1 cellular context compared by ENCODE assay signal in the genomic region with DNA sequence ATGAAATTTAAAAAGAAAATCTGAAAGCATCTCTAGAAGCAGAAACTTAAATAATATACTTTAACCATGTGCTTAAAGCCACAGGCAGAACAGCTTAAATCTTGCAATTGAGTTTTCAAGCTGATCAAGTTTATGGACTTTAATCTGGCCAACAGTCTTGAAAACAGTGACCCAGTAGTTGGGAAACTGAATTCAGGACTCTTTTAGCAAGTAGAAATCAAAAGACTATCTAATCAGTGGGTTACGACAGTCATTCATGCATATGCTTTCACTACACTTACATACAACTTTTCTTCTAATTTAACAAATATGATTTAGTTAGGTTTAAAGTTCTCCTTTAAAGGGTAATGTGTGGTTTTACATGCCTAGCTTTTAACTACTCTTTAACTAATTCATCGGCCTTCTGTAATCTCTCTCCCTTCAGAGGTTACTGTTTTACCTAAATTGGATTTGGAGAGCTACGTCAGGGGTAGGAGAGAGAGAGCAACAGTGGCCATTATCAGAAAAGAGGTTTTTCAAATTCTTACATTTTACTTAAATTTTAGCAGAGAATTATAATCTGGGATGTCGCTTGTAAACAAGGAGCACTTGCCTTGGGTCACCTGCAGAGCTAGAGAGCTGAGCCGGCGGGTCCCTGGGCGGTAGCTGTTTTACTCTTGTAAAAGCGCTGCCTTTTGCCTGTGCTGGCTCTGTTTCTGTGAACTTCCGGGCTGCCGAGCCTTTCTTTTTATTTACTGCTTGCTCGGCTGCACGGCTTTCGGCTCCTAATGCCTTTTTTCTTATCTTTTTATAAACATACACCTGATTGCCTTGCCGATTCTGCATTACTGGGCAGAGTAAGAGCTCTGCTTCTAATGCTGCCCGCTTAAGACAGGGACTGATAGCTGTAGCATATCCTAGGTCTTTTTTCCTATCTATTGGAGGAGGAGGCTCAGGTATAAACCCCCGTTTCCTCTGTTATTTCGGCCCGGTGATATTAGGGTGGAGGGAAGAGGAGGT.
TF ChIP-seq lines count a peak whose summit lies in the region.

No MANE protein-coding gene starts in this region.

TF ChIP-seq in HepG2, 621 proteins besides CTCF, POLR2A, EP300 and RAD21 (continued from another document and continues in another):
- TF ChIP-seq, protein P1, sequence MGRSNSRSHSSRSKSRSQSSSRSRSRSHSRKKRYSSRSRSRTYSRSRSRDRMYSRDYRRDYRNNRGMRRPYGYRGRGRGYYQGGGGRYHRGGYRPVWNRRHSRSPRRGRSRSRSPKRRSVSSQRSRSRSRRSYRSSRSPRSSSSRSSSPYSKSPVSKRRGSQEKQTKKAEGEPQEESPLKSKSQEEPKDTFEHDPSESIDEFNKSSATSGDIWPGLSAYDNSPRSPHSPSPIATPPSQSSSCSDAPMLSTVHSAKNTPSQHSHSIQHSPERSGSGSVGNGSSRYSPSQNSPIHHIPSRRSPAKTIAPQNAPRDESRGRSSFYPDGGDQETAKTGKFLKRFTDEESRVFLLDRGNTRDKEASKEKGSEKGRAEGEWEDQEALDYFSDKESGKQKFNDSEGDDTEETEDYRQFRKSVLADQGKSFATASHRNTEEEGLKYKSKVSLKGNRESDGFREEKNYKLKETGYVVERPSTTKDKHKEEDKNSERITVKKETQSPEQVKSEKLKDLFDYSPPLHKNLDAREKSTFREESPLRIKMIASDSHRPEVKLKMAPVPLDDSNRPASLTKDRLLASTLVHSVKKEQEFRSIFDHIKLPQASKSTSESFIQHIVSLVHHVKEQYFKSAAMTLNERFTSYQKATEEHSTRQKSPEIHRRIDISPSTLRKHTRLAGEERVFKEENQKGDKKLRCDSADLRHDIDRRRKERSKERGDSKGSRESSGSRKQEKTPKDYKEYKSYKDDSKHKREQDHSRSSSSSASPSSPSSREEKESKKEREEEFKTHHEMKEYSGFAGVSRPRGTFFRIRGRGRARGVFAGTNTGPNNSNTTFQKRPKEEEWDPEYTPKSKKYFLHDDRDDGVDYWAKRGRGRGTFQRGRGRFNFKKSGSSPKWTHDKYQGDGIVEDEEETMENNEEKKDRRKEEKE (IDR thresholded peaks at IDR 0.05) = no peak
- TF ChIP-seq IRF2 (CRISPR knock-in tag; IDR thresholded peaks at IDR 0.05) (0 out of 2 replicates have a peak, but pooled peaks have one; percentile 6), CENPX (CRISPR knock-in tag; IDR thresholded peaks at IDR 0.05) (no peak), ZNF703 (CRISPR knock-in tag; IDR thresholded peaks at IDR 0.05; ENCODE audit: borderline replicate concordance) (no peak), ZNF326 (CRISPR knock-in tag; IDR thresholded peaks at IDR 0.05; ENCODE audit: borderline replicate concordance) (no peak), SMARCC2 (IDR thresholded peaks at IDR 0.05) (no peak), ZNF776 (CRISPR knock-in tag; IDR thresholded peaks at IDR 0.05) (no peak), MEIS2 (CRISPR knock-in tag; IDR thresholded peaks at IDR 0.05) (no peak), PCBP2 (optimal IDR thresholded peaks at IDR 0.05; ENCODE audit: low read depth, low read length, poor library complexity, severe bottlenecking) (no peak), RFX3 (CRISPR knock-in tag; IDR thresholded peaks at IDR 0.05) (no peak), ZBTB42 (CRISPR knock-in tag; IDR thresholded peaks at IDR 0.05) (no peak), ZNF350 (CRISPR knock-in tag; IDR thresholded peaks at IDR 0.05; ENCODE audit: borderline replicate concordance, low read depth) (no peak), ZNF431 (CRISPR knock-in tag; IDR thresholded peaks at IDR 0.05; ENCODE audit: borderline replicate concordance, low read depth) (no peak), ZEB1 (IDR thresholded peaks at IDR 0.05; ENCODE audit: insufficient replicate concordance, low read depth) (no peak), ZNF615 (CRISPR knock-in tag; IDR thresholded peaks at IDR 0.05; ENCODE audit: borderline replicate concordance) (0 out of 2 replicates have a peak, but pooled peaks have one; percentile 1), KLF11 (CRISPR knock-in tag; IDR thresholded peaks at IDR 0.05) (no peak), KDM6A (CRISPR knock-in tag; IDR thresholded peaks at IDR 0.05; ENCODE audit: low read depth) (no peak), CHCHD3 (CRISPR knock-in tag; IDR thresholded peaks at IDR 0.05) (no peak), MBNL3 (CRISPR knock-in tag; conservative IDR thresholded peaks at IDR 0.05) (no peak), NFE2L2 (IDR thresholded peaks at IDR 0.05; ENCODE audit: low read length) (no peak), JARID2 (CRISPR knock-in tag; IDR thresholded peaks at IDR 0.05; ENCODE audit: insufficient replicate concordance) (no peak)
- TF ChIP-seq, protein P2, sequence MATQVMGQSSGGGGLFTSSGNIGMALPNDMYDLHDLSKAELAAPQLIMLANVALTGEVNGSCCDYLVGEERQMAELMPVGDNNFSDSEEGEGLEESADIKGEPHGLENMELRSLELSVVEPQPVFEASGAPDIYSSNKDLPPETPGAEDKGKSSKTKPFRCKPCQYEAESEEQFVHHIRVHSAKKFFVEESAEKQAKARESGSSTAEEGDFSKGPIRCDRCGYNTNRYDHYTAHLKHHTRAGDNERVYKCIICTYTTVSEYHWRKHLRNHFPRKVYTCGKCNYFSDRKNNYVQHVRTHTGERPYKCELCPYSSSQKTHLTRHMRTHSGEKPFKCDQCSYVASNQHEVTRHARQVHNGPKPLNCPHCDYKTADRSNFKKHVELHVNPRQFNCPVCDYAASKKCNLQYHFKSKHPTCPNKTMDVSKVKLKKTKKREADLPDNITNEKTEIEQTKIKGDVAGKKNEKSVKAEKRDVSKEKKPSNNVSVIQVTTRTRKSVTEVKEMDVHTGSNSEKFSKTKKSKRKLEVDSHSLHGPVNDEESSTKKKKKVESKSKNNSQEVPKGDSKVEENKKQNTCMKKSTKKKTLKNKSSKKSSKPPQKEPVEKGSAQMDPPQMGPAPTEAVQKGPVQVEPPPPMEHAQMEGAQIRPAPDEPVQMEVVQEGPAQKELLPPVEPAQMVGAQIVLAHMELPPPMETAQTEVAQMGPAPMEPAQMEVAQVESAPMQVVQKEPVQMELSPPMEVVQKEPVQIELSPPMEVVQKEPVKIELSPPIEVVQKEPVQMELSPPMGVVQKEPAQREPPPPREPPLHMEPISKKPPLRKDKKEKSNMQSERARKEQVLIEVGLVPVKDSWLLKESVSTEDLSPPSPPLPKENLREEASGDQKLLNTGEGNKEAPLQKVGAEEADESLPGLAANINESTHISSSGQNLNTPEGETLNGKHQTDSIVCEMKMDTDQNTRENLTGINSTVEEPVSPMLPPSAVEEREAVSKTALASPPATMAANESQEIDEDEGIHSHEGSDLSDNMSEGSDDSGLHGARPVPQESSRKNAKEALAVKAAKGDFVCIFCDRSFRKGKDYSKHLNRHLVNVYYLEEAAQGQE (IDR thresholded peaks at IDR 0.05; ENCODE audit: borderline replicate concordance in 1 of 2, low read depth in 1 of 2, low read length in 2 of 2) = peak in 1 of 2 experiments; percentile 43; a peak in 1 of 4 replicates
- TF ChIP-seq, protein P3, sequence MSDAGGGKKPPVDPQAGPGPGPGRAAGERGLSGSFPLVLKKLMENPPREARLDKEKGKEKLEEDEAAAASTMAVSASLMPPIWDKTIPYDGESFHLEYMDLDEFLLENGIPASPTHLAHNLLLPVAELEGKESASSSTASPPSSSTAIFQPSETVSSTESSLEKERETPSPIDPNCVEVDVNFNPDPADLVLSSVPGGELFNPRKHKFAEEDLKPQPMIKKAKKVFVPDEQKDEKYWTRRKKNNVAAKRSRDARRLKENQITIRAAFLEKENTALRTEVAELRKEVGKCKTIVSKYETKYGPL (CRISPR knock-in tag; IDR thresholded peaks at IDR 0.05) = no peak
- TF ChIP-seq, protein P4, sequence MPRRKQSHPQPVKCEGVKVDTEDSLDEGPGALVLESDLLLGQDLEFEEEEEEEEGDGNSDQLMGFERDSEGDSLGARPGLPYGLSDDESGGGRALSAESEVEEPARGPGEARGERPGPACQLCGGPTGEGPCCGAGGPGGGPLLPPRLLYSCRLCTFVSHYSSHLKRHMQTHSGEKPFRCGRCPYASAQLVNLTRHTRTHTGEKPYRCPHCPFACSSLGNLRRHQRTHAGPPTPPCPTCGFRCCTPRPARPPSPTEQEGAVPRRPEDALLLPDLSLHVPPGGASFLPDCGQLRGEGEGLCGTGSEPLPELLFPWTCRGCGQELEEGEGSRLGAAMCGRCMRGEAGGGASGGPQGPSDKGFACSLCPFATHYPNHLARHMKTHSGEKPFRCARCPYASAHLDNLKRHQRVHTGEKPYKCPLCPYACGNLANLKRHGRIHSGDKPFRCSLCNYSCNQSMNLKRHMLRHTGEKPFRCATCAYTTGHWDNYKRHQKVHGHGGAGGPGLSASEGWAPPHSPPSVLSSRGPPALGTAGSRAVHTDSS (CRISPR knock-in tag; conservative IDR thresholded peaks at IDR 0.05) = no peak
- TF ChIP-seq, protein P5, sequence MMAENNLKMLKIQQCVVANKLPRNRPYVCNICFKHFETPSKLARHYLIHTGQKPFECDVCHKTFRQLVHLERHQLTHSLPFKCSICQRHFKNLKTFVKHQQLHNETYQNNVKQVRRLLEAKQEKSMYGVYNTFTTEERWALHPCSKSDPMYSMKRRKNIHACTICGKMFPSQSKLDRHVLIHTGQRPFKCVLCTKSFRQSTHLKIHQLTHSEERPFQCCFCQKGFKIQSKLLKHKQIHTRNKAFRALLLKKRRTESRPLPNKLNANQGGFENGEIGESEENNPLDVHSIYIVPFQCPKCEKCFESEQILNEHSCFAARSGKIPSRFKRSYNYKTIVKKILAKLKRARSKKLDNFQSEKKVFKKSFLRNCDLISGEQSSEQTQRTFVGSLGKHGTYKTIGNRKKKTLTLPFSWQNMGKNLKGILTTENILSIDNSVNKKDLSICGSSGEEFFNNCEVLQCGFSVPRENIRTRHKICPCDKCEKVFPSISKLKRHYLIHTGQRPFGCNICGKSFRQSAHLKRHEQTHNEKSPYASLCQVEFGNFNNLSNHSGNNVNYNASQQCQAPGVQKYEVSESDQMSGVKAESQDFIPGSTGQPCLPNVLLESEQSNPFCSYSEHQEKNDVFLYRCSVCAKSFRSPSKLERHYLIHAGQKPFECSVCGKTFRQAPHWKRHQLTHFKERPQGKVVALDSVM (CRISPR knock-in tag; IDR thresholded peaks at IDR 0.05) = no peak
- TF ChIP-seq, protein P6, sequence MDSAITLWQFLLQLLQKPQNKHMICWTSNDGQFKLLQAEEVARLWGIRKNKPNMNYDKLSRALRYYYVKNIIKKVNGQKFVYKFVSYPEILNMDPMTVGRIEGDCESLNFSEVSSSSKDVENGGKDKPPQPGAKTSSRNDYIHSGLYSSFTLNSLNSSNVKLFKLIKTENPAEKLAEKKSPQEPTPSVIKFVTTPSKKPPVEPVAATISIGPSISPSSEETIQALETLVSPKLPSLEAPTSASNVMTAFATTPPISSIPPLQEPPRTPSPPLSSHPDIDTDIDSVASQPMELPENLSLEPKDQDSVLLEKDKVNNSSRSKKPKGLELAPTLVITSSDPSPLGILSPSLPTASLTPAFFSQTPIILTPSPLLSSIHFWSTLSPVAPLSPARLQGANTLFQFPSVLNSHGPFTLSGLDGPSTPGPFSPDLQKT (CRISPR knock-in tag; IDR thresholded peaks at IDR 0.05; ENCODE audit: borderline replicate concordance) = no peak
- TF ChIP-seq, protein P7, sequence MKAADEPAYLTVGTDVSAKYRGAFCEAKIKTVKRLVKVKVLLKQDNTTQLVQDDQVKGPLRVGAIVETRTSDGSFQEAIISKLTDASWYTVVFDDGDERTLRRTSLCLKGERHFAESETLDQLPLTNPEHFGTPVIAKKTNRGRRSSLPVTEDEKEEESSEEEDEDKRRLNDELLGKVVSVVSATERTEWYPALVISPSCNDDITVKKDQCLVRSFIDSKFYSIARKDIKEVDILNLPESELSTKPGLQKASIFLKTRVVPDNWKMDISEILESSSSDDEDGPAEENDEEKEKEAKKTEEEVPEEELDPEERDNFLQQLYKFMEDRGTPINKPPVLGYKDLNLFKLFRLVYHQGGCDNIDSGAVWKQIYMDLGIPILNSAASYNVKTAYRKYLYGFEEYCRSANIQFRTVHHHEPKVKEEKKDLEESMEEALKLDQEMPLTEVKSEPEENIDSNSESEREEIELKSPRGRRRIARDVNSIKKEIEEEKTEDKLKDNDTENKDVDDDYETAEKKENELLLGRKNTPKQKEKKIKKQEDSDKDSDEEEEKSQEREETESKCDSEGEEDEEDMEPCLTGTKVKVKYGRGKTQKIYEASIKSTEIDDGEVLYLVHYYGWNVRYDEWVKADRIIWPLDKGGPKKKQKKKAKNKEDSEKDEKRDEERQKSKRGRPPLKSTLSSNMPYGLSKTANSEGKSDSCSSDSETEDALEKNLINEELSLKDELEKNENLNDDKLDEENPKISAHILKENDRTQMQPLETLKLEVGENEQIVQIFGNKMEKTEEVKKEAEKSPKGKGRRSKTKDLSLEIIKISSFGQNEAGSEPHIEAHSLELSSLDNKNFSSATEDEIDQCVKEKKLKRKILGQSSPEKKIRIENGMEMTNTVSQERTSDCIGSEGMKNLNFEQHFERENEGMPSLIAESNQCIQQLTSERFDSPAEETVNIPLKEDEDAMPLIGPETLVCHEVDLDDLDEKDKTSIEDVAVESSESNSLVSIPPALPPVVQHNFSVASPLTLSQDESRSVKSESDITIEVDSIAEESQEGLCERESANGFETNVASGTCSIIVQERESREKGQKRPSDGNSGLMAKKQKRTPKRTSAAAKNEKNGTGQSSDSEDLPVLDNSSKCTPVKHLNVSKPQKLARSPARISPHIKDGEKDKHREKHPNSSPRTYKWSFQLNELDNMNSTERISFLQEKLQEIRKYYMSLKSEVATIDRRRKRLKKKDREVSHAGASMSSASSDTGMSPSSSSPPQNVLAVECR (CRISPR knock-in tag; IDR thresholded peaks at IDR 0.05; ENCODE audit: borderline replicate concordance) = peak; percentile 1; the same call in 1 of the 2 replicates
- TF ChIP-seq, protein P8, sequence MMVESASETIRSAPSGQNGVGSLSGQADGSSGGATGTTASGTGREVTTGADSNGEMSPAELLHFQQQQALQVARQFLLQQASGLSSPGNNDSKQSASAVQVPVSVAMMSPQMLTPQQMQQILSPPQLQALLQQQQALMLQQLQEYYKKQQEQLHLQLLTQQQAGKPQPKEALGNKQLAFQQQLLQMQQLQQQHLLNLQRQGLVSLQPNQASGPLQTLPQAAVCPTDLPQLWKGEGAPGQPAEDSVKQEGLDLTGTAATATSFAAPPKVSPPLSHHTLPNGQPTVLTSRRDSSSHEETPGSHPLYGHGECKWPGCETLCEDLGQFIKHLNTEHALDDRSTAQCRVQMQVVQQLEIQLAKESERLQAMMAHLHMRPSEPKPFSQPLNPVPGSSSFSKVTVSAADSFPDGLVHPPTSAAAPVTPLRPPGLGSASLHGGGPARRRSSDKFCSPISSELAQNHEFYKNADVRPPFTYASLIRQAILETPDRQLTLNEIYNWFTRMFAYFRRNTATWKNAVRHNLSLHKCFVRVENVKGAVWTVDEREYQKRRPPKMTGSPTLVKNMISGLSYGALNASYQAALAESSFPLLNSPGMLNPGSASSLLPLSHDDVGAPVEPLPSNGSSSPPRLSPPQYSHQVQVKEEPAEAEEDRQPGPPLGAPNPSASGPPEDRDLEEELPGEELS (CRISPR knock-in tag; IDR thresholded peaks at IDR 0.05) = no peak
